9 cellular contexts compared by ENCODE assay signal in the genomic region with DNA sequence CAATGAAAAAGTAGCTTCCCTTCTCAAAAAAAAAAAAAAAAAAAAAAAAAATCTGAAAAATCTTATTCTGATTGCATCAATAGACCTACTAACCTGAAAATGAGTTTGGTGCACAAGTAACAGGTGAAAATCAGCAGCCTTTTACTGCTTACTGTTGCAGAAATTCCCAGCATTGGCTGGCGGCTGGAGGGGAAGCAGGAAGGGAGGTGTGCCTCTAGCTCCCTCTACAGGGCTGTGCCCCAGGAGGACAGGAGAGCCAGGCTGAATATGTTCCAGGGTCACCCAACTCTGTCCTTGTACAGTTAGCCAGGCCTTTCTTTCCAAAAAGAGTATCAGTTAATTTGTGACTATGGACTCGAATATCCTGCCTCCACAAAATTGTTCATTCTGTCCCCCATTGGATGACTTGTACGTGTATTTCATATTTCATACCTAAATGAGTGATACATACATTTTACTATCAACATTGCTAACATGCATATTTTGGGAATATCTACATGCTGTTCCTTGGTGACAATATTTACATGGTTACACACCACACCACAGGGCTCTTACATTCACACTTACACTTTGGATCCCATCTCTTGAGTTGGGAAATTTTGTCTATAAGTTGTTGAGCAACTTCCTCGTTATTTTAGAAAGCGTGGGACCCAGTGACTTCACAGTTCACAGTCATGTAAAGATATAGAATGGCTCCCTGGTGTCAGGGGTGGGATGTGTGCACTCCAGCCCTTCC.
DNase-seq lines count a peak whose midpoint lies in the region; ATAC-seq and TF ChIP-seq lines count a peak whose summit lies in the region.
"Had no signal": no experiment of that assay in that cellular context is flagged by ENCODE, and none has a peak within 500 bp of the region (broad histone marks: within the 10 kb centered on the region; RNA-seq: fewer than 3 reads in every experiment).

No MANE protein-coding gene starts in this region.

- no peak overlapping the region for H2BK12ac ChIP-seq in neuronal stem cell (ENCODE audit: low read length)

- WGBS in neuronal stem cell (ENCODE audit: extremely low coverage in 2 of 2, insufficient read length in 2 of 2, insufficient replicate concordance in 1 of 2), 2 donors: no CpG with 5 or more reads among the region's 5 CpGs
- 38 to 50% methylated on average over 5 of the region's 5 CpGs for WGBS in tibial nerve, 2 donors

- H3K27me3 ChIP-seq in NT2/D1 (ENCODE audit: insufficient read depth, insufficient read length) (no peaks in the 10 kb centered on the region), foreskin keratinocyte (no peaks in the 10 kb centered on the region), neuronal stem cell (ENCODE audit: control insufficient read depth in 3 of 3, insufficient read depth in 3 of 3, low read depth in 1 of 3, low read length in 3 of 3) (no peaks in the 10 kb centered on the region), tibial nerve (no peaks in the 10 kb centered on the region)

- H3K14ac ChIP-seq in neuronal stem cell (ENCODE audit: low read length): no peak overlapping the region

- H2BK120ac ChIP-seq in neuronal stem cell (ENCODE audit: low read depth, low read length): no peak overlapping the region

- no peak overlapping the region for H3K23ac ChIP-seq in neuronal stem cell (ENCODE audit: low read depth, low read length, poor library complexity)

- H3K27ac ChIP-seq in foreskin keratinocyte: no peak overlapping the region
- H3K27ac ChIP-seq in neuronal stem cell (replicated peaks; ENCODE audit: low read length): no peak overlapping the region
- H3K27ac ChIP-seq in tibial nerve: peak overlapping the region in 1 of 4 donors; percentile 36
- H3K27ac ChIP-seq: SK-N-MC had no signal

- H3K79me1 ChIP-seq in neuronal stem cell (ENCODE audit: low read depth, low read length): peaks cover 4% of the 10 kb centered on the region

- no peak for TF ChIP-seq POLR2A in tibial nerve (IDR thresholded peaks at IDR 0.05)

- H2AK5ac ChIP-seq in neuronal stem cell (ENCODE audit: low read depth, low read length): no peak overlapping the region

- no peak overlapping the region for H2BK15ac ChIP-seq in neuronal stem cell (ENCODE audit: low read length)

- H3K4me1 ChIP-seq in NT2/D1 (ENCODE audit: insufficient read depth, insufficient read length) (no peaks in the 10 kb centered on the region), foreskin keratinocyte (peaks cover 4% of the 10 kb centered on the region), neuronal stem cell (ENCODE audit: control insufficient read depth in 2 of 2, insufficient read depth in 1 of 2, low read depth in 1 of 2, low read length in 2 of 2) (peaks cover 3 to 7% of the 10 kb centered on the region in 2 donors), tibial nerve (peaks cover 0 to 40% (median 6%) of the 10 kb centered on the region in 4 donors)

- peak; percentile 65 for ATAC-seq in HG02571 (IDR thresholded peaks at IDR 0.05; ENCODE audit: unreplicated experiment)
- ATAC-seq in foreskin keratinocyte: peak; percentile 84
- no peak for ATAC-seq in HG02885 (IDR thresholded peaks at IDR 0.05; ENCODE audit: poor library complexity, unreplicated experiment)

- no peak overlapping the region for H2BK5ac ChIP-seq in neuronal stem cell (ENCODE audit: low read length)

- H3K36me3 ChIP-seq in NT2/D1 (ENCODE audit: insufficient read depth, insufficient read length, low read length): peaks cover 10% of the 10 kb centered on the region
- no peaks in the 10 kb centered on the region for H3K36me3 ChIP-seq in neuronal stem cell (replicated peaks in 1 of 2; ENCODE audit: control insufficient read depth in 2 of 2, insufficient read depth in 2 of 2, low read length in 2 of 2)
- no peaks in the 10 kb centered on the region for H3K36me3 ChIP-seq in tibial nerve

- no peak overlapping the region for H3K4me2 ChIP-seq in neuronal stem cell (ENCODE audit: insufficient read depth, low read length, poor library complexity, severe bottlenecking)

- TF ChIP-seq CTCF in foreskin keratinocyte (conservative IDR thresholded peaks at IDR 0.05): peak; percentile 95
- peak; percentile 78 to 86 (median 82) for TF ChIP-seq CTCF in tibial nerve (IDR thresholded peaks at IDR 0.05)

- H3K9me3 ChIP-seq in NT2/D1 (ENCODE audit: insufficient read depth, low read length) (no peaks in the 10 kb centered on the region), neuronal stem cell (replicated peaks in 1 of 2; ENCODE audit: control insufficient read depth in 2 of 2, insufficient read depth in 1 of 2, low read depth in 1 of 2, low read length in 2 of 2) (no peaks in the 10 kb centered on the region), tibial nerve (no peaks in the 10 kb centered on the region)

- no peak overlapping the region for H4K8ac ChIP-seq in neuronal stem cell (ENCODE audit: low read depth, low read length)

- H3K9ac ChIP-seq in NT2/D1 (ENCODE audit: insufficient read length, low read depth) (no peak overlapping the region), neuronal stem cell (ENCODE audit: low read depth, low read length, poor library complexity) (no peak overlapping the region)

- H3K18ac ChIP-seq in neuronal stem cell (ENCODE audit: low read length): no peak overlapping the region

- H3K4ac ChIP-seq in neuronal stem cell (ENCODE audit: low read length): no peak overlapping the region

- TF ChIP-seq EP300 in tibial nerve (IDR thresholded peaks at IDR 0.05): peak in 1 of 2 donors; percentile 59

- peak; percentile 81 for DNase-seq in D341Med (ENCODE audit: low spot score)
- peak; percentile 44 for DNase-seq in NT2/D1 (ENCODE audit: low read depth, low spot score)
- peak; percentile 67 to 74 for DNase-seq in activated T-cell treated with anti-CD3 and anti-CD28 coated beads, Interleukin-2, amount 50 U/mL, for 48 hours
- DNase-seq in foreskin keratinocyte: peak in 1 of 2 donors; percentile 51
- DNase-seq in neuronal stem cell (ENCODE audit: low spot score): peak; percentile 71
- DNase-seq in tibial nerve (ENCODE audit: low spot score in 2 of 2): peak; percentile 63 to 81

- H3K4me3 ChIP-seq in NT2/D1 (ENCODE audit: insufficient read length, low read depth): no peak overlapping the region
- no peak overlapping the region for H3K4me3 ChIP-seq in neuronal stem cell (ENCODE audit: low read length in 2 of 2)
- no peak overlapping the region for H3K4me3 ChIP-seq in tibial nerve
- H3K4me3 ChIP-seq: SK-N-MC had no signal

- no peak overlapping the region for H2AFZ ChIP-seq in neuronal stem cell (ENCODE audit: low read length)

- no peak overlapping the region for H4K91ac ChIP-seq in neuronal stem cell (ENCODE audit: low read depth, low read length, poor library complexity)
